2 cellular contexts compared by ENCODE assay signal in genomic region chr2:120764434-120764833, GRCh38.
TF ChIP-seq lines count a peak whose summit lies in the region.

No MANE protein-coding gene starts in this region.

TF ChIP-seq in SK-N-SH, 30 proteins besides CTCF, POLR2A, EP300 and RAD21 (continued from another document):
- no peak for TF ChIP-seq REST (IDR thresholded peaks at IDR 0.05; ENCODE audit: low read depth, low read length)

TF ChIP-seq in SK-N-SH treated with all-trans-retinoic acid at 6 μM for 48 hours, 23 proteins besides CTCF, POLR2A, EP300 and RAD21 (continued from another document):
- TF ChIP-seq CREB5 (CRISPR knock-in tag; IDR thresholded peaks at IDR 0.05; ENCODE audit: low read depth) (no peak), ARNTL (CRISPR knock-in tag; IDR thresholded peaks at IDR 0.05; ENCODE audit: borderline replicate concordance, low read depth) (no peak), ISL1 (CRISPR knock-in tag; IDR thresholded peaks at IDR 0.05) (no peak), ZNF565 (CRISPR knock-in tag; conservative IDR thresholded peaks at IDR 0.05; ENCODE audit: low read depth) (no peak), PATZ1 (CRISPR knock-in tag; IDR thresholded peaks at IDR 0.05; ENCODE audit: borderline replicate concordance) (no peak), ESRRG (CRISPR knock-in tag; IDR thresholded peaks at IDR 0.05) (no peak), CSDC2 (CRISPR knock-in tag; IDR thresholded peaks at IDR 0.05) (no peak), ZNF70 (CRISPR knock-in tag; IDR thresholded peaks at IDR 0.05) (no peak), POU6F1 (CRISPR knock-in tag; IDR thresholded peaks at IDR 0.05; ENCODE audit: borderline replicate concordance, low read depth) (no peak), BACH2 (CRISPR knock-in tag; IDR thresholded peaks at IDR 0.05; ENCODE audit: borderline replicate concordance) (no peak), RARB (CRISPR knock-in tag; IDR thresholded peaks at IDR 0.05) (no peak), ZFP30 (CRISPR knock-in tag; IDR thresholded peaks at IDR 0.05) (no peak)
